13 cellular contexts compared by ENCODE assay signal in the genomic region with DNA sequence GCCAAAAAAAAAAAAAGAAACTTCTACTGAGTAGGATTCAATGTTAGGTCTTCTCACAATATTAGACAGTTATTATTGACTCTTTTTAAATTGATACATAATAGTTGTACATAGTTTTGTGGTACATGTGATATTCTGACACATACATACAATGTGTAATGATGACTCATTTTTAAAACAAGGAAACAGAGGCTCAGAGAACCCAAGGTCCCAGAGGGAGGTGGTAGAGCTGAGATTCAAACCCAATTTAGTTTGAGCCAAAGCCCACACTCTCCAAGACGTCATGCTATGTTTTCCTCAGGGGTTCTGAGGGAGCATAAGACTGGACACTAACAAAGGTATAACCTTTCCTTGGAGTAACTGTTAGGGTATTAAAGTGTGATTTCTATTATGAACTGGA. TPM values are rescaled to one million over a fixed set of nuclear protein-coding genes. Genes with fewer than 3 reads are reported as not detected.
DNase-seq lines count a peak whose midpoint lies in the region; ATAC-seq lines count a peak whose summit lies in the region.
"Had no signal": no experiment of that assay in that cellular context is flagged by ENCODE, and none has a peak within 500 bp of the region (broad histone marks: within the 10 kb centered on the region; RNA-seq: fewer than 3 reads in every experiment).

No MANE protein-coding gene starts in this region.

- no peaks in the 10 kb centered on the region for H3K9me3 Mint-ChIP-seq in activated CD4-positive, alpha-beta T cell treated with anti-CD3 and anti-CD28 coated beads, Interleukin-2, amount 10 ng/mL, durations not matched to agents 24 days and 14 days
- H3K9me3 Mint-ChIP-seq: activated naive CD8-positive, alpha-beta T cell treated with anti-CD3 and anti-CD28 coated beads for 36 hours; memory B cell had no signal

- no peaks in the 10 kb centered on the region for H3K79me2 ChIP-seq in Karpas-422 (ENCODE audit: low read length)
- H3K79me2 ChIP-seq: parathyroid adenoma had no signal

- H3K4me1 ChIP-seq in Karpas-422 (ENCODE audit: low read length) = peaks cover 26% of the 10 kb centered on the region
- H3K4me1 ChIP-seq: parathyroid adenoma had no signal

- peak overlapping the region; percentile 36 for H3K4me2 ChIP-seq in Karpas-422 (ENCODE audit: low read depth, low read length, poor library complexity, severe bottlenecking)

- no peak overlapping the region for H3K27ac Mint-ChIP-seq in activated CD4-positive, alpha-beta T cell treated with anti-CD3 and anti-CD28 coated beads, Interleukin-2, amount 10 ng/mL, durations not matched to agents 24 days and 14 days

- no peaks in the 10 kb centered on the region for H3K9me2 ChIP-seq in Karpas-422 (replicated peaks; ENCODE audit: insufficient read depth, low read length)

- no peaks in the 10 kb centered on the region for H3K9me3 ChIP-seq in Karpas-422 (ENCODE audit: low read length)

- H2AFZ ChIP-seq in Karpas-422 (ENCODE audit: low read length) = no peak overlapping the region
- H2AFZ ChIP-seq: parathyroid adenoma had no signal

- H3K27me3 Mint-ChIP-seq in activated CD4-positive, alpha-beta T cell treated with anti-CD3 and anti-CD28 coated beads, Interleukin-2, amount 10 ng/mL, durations not matched to agents 24 days and 14 days = no peaks in the 10 kb centered on the region
- H3K27me3 Mint-ChIP-seq: activated naive CD8-positive, alpha-beta T cell treated with anti-CD3 and anti-CD28 coated beads for 36 hours; memory B cell had no signal

- H3K4me3 ChIP-seq in Karpas-422 (ENCODE audit: low read length) = no peak overlapping the region

- no peaks in the 10 kb centered on the region for H4K20me1 ChIP-seq in Karpas-422 (ENCODE audit: insufficient read depth, low read depth, low read length)

- peaks cover 26% of the 10 kb centered on the region for H3K4me1 Mint-ChIP-seq in activated CD4-positive, alpha-beta T cell treated with anti-CD3 and anti-CD28 coated beads, Interleukin-2, amount 10 ng/mL, durations not matched to agents 24 days and 14 days

- no peak overlapping the region for H3K4me3 Mint-ChIP-seq in activated CD4-positive, alpha-beta T cell treated with anti-CD3 and anti-CD28 coated beads, Interleukin-2, amount 10 ng/mL, durations not matched to agents 24 days and 14 days
- H3K4me3 Mint-ChIP-seq: activated naive CD8-positive, alpha-beta T cell treated with anti-CD3 and anti-CD28 coated beads for 36 hours had no signal

- no peak overlapping the region for H3K27ac ChIP-seq in Karpas-422 (ENCODE audit: low read length)
- H3K27ac ChIP-seq: parathyroid adenoma had no signal

- H3K27me3 ChIP-seq in Karpas-422 (ENCODE audit: low read length) = no peaks in the 10 kb centered on the region

- intact Hi-C loops in left cardiac atrium (cut with DNase I) = loop anchor here in 1 of 2 donors (5.0 kb wide), 1 partner anchor 482 kb away; no protein-coding TSS in a partner anchor
- intact Hi-C loops in activated CD4-positive, alpha-beta T cell treated with anti-CD3 and anti-CD28 coated beads, Interleukin-2, amount 10 ng/mL, durations not matched to agents 24 days and 14 days (cut with micrococcal nuclease) = loop anchor here (5.0 kb wide), 2 partner anchors 37 to 207 kb away; no protein-coding TSS in a partner anchor

- DNase-seq in Daoy (ENCODE audit: low read depth) = peak; percentile 79
- DNase-seq in Karpas-422 = no peak
- peak; percentile 74 for DNase-seq in brain pericyte (ENCODE audit: low read depth, low spot score)
- peak; percentile 21 to 69 for DNase-seq in lung microvascular endothelial cell (ENCODE audit: low read depth in 2 of 2)
- no peak for DNase-seq in left cardiac atrium
- no peak for DNase-seq in pons (ENCODE audit: low spot score)
- no peak for DNase-seq in putamen (ENCODE audit: low spot score)
- no peak for DNase-seq in activated CD4-positive, alpha-beta T cell treated with anti-CD3 and anti-CD28 coated beads, Interleukin-2, amount 10 ng/mL, durations not matched to agents 24 days and 14 days
- DNase-seq: activated naive CD8-positive, alpha-beta T cell treated with anti-CD3 and anti-CD28 coated beads for 36 hours; stimulated activated CD4-positive, alpha-beta T cell treated with anti-CD3 and anti-CD28 coated beads, Interleukin-1b, Interleukin-23, amount 100 ng/mL, for 48 hours had no signal

- no peak overlapping the region; the same call in 1 of the 2 replicates for H3K9ac ChIP-seq in Karpas-422 (ENCODE audit: low read length)
- H3K9ac ChIP-seq: parathyroid adenoma had no signal

- no peak for ATAC-seq in left cardiac atrium

- no peaks in the 10 kb centered on the region for H3K36me3 Mint-ChIP-seq in activated CD4-positive, alpha-beta T cell treated with anti-CD3 and anti-CD28 coated beads, Interleukin-2, amount 10 ng/mL, durations not matched to agents 24 days and 14 days (ENCODE audit: low read depth)
- H3K36me3 Mint-ChIP-seq: activated naive CD8-positive, alpha-beta T cell treated with anti-CD3 and anti-CD28 coated beads for 36 hours; CD4-positive, CD25-positive, alpha-beta regulatory T cell; memory B cell had no signal

- H3K36me3 ChIP-seq in Karpas-422 (ENCODE audit: insufficient read depth, low read length) = no peaks in the 10 kb centered on the region

RNA-seq across cellular contexts. Expression of gene MYO5C, which starts 40.6 kb away (rescaled TPM):
- 8.0 and 16.5 TPM in 2 replicates for total RNA-seq in Daoy (2014; rRNA removed; shearing (Covaris generic))
- 0.22 and 0.58 TPM in 2 replicates for total RNA-seq in Karpas-422 (2014; rRNA removed; shearing (Covaris generic); ENCODE audit: low replicate concordance)
- total RNA-seq in lung microvascular endothelial cell = 7.4 and 8.5 TPM in 2 replicates
- 10 to 100 TPM in 1 of 2 donors, 1 to 10 TPM in 1; 8.2 to 17.1 TPM for total RNA-seq in left cardiac atrium
- total RNA-seq in activated CD4-positive, alpha-beta T cell treated with anti-CD3 and anti-CD28 coated beads, Interleukin-2, amount 10 ng/mL, durations not matched to agents 24 days and 14 days = 0.24 and 0.30 TPM in 2 replicates

Comparison
In these comparisons a context has a peak if more than half of its experiments do, and no peak if none do; other contexts are left out.
1. DNase-seq: peak in Daoy (single experiment), brain pericyte (single experiment) and lung microvascular endothelial cell (2 of 2); none in Karpas-422 (single experiment), left cardiac atrium (single experiment), pons (single experiment), putamen (single experiment) and activated CD4-positive, alpha-beta T cell treated with anti-CD3 and anti-CD28 coated beads, Interleukin-2, amount 10 ng/mL, durations not matched to agents 24 days and 14 days (single experiment).